In genomic region chr10:17236468-17236886, GRCh38 we compare ENCODE assay signal across 1 cellular context.
A peak's percentile ranks its signal among the peaks of the same experiment; 100 is the strongest.
TF ChIP-seq lines count a peak whose summit lies in the region.

No MANE protein-coding gene starts in this region.

TF ChIP-seq in endothelial cell of umbilical vein, 7 proteins besides CTCF, POLR2A, EP300 and RAD21:
- TF ChIP-seq POLR2AphosphoS5 (IDR thresholded peaks at IDR 0.05; ENCODE audit: insufficient read depth, low read depth, low read length) (peak; percentile 55), JUN (IDR thresholded peaks at IDR 0.05; ENCODE audit: borderline replicate concordance, insufficient read depth, insufficient read length, low read depth) (no peak), MYC (IDR thresholded peaks at IDR 0.05; ENCODE audit: low read depth, low read length) (no peak)
